In genomic region chr11:121250843-121251242, GRCh38 we compare ENCODE assay signal across 2 cellular contexts.
TF ChIP-seq lines count a peak whose summit lies in the region.

No MANE protein-coding gene starts in this region.

TF ChIP-seq in liver, 16 proteins besides CTCF, POLR2A, EP300 and RAD21 (continued from another document):
- TF ChIP-seq ZBTB33 (IDR thresholded peaks at IDR 0.05) (no peak), HNF4G (IDR thresholded peaks at IDR 0.05) (no peak), HNF4A (conservative IDR thresholded peaks at IDR 0.05) (no peak), MAX (IDR thresholded peaks at IDR 0.05) (no peak), FOXA1 (IDR thresholded peaks at IDR 0.05) (no peak), SP1 (IDR thresholded peaks at IDR 0.05) (no peak)

TF ChIP-seq in SK-N-SH treated with all-trans-retinoic acid at 6 μM for 48 hours, 23 proteins besides CTCF, POLR2A, EP300 and RAD21 (continued from another document):
- TF ChIP-seq ZFP30 (CRISPR knock-in tag; IDR thresholded peaks at IDR 0.05): no peak
- no peak for TF ChIP-seq PATZ1 (CRISPR knock-in tag; IDR thresholded peaks at IDR 0.05; ENCODE audit: borderline replicate concordance)
- TF ChIP-seq ZFP3 (CRISPR knock-in tag; IDR thresholded peaks at IDR 0.05): no peak
- no peak for TF ChIP-seq RARB (CRISPR knock-in tag; IDR thresholded peaks at IDR 0.05)
- no peak for TF ChIP-seq TCF4 (CRISPR knock-in tag; IDR thresholded peaks at IDR 0.05; ENCODE audit: borderline replicate concordance)
